In the genomic region with DNA sequence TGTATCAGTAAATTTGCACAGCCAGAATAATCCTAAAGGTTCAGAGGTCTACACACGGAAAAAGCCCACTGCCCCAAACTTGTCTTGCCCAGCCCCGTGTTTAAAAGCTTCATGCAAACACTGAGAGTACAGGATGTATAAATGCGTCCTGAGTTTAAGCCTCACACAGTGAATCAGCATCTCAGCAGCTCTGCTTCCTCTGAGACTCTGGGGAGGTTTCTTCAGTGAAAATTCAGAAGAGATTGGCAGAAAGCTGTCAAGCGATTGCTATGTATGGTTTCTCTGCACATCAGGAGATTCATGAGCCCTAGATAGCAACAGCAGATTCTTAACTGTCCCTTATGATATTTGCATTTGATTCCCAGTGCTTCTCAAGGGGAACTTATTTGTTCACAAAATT, we compare ENCODE assay signal across 10 cellular contexts. TPM values are rescaled to one million over a fixed set of nuclear protein-coding genes. Genes with fewer than 3 reads are reported as not detected.
A peak's percentile ranks its signal among the peaks of the same experiment; 100 is the strongest.
DNase-seq lines count a peak whose midpoint lies in the region; ATAC-seq and TF ChIP-seq lines count a peak whose summit lies in the region.
"Had no signal": no experiment of that assay in that cellular context is flagged by ENCODE, and none has a peak within 500 bp of the region (broad histone marks: within the 10 kb centered on the region; RNA-seq: fewer than 3 reads in every experiment).

No MANE protein-coding gene starts in this region.

- POLR2A ChIA-PET in PC-3 (lab: Charles Lee; ENCODE audit: unreplicated experiment), result no interaction called here

- H3K9ac ChIP-seq in PC-3 (ENCODE audit: low read length), result peak overlapping the region; percentile 16; the same call in 1 of the 2 replicates
- H3K9ac ChIP-seq in endodermal cell (ENCODE audit: extremely low read depth, low read length, poor library complexity, severe bottlenecking), result no peak overlapping the region

- H2AFZ ChIP-seq in GM23338, result 0 out of 2 replicates have a peak overlapping the region, but pooled peaks have one; percentile 15
- H2AFZ ChIP-seq in PC-3 (ENCODE audit: low read length), result peak overlapping the region; percentile 79

- H3K4me1 ChIP-seq in GM23338 (ENCODE audit: insufficient read depth) (peaks cover 15% of the 10 kb centered on the region), PC-3 (ENCODE audit: insufficient read depth, low read length) (peaks cover 52% of the 10 kb centered on the region), endodermal cell (ENCODE audit: control insufficient read depth, insufficient read depth, low read length) (peaks cover 3% of the 10 kb centered on the region), left ventricle myocardium inferior (peaks cover 19% of the 10 kb centered on the region)

- no peaks in the 10 kb centered on the region for H3K79me2 ChIP-seq in GM23338 (replicated peaks; ENCODE audit: insufficient read depth)
- no peaks in the 10 kb centered on the region for H3K79me2 ChIP-seq in PC-3 (ENCODE audit: low read length)

- H3K4me3 ChIP-seq in GM23338 (no peak overlapping the region), PC-3 (ENCODE audit: low read length) (peak overlapping the region; percentile 44; the same call in 1 of the 2 replicates), endodermal cell (ENCODE audit: low read length) (no peak overlapping the region), left ventricle myocardium inferior (no peak overlapping the region)

- BruUV-seq in PC-3 (replicated peaks; lab: Mats Ljungman, UMichigan), result no TSS peak

- no peaks in the 10 kb centered on the region for H3K9me3 ChIP-seq in PC-3 (ENCODE audit: low read length)
- no peaks in the 10 kb centered on the region for H3K9me3 ChIP-seq in endodermal cell (ENCODE audit: control insufficient read depth, low read length)
- H3K9me3 ChIP-seq in left ventricle myocardium inferior (replicated peaks), result no peaks in the 10 kb centered on the region

- H3K27me3 Mint-ChIP-seq in GM23338 (ENCODE audit: insufficient read depth, low read depth, poor library complexity), result peaks cover 3% of the 10 kb centered on the region
- peaks cover 3% of the 10 kb centered on the region for H3K27me3 Mint-ChIP-seq in endodermal cell (ENCODE audit: insufficient read depth)
- H3K27me3 Mint-ChIP-seq in osteocyte (ENCODE audit: unreplicated experiment), result no peaks in the 10 kb centered on the region

- H4K20me1 ChIP-seq in GM23338 (replicated peaks; ENCODE audit: insufficient read depth) (no peaks in the 10 kb centered on the region), PC-3 (ENCODE audit: low read length) (no peaks in the 10 kb centered on the region)

- H3K27ac Mint-ChIP-seq in GM23338, result no peak overlapping the region
- H3K27ac Mint-ChIP-seq in endodermal cell, result no peak overlapping the region
- peak overlapping the region; percentile 69 for H3K27ac Mint-ChIP-seq in osteocyte (ENCODE audit: unreplicated experiment)

- H3K36me3 Mint-ChIP-seq in GM23338 (ENCODE audit: low read depth) (no peaks in the 10 kb centered on the region), endodermal cell (ENCODE audit: low read depth) (no peaks in the 10 kb centered on the region), osteocyte (ENCODE audit: unreplicated experiment) (no peaks in the 10 kb centered on the region)

- 85 to 90% methylated on average over 4 of the region's 4 CpGs for WGBS in endodermal cell (ENCODE audit: insufficient coverage in 1 of 2, insufficient read length in 1 of 2), 2 experiments

- H3K9me3 Mint-ChIP-seq in GM23338, result no peaks in the 10 kb centered on the region
- H3K9me3 Mint-ChIP-seq in endodermal cell, result no peaks in the 10 kb centered on the region
- H3K9me3 Mint-ChIP-seq in osteocyte (ENCODE audit: unreplicated experiment), result no peaks in the 10 kb centered on the region
- H3K9me3 Mint-ChIP-seq: central memory CD8-positive, alpha-beta T cell had no signal

- intact Hi-C loops in PC-3 (cut with micrococcal nuclease), result no loop called here
- intact Hi-C loops in left ventricle myocardium inferior (cut with micrococcal nuclease), result no loop called here

- H3K4me3 Mint-ChIP-seq in GM23338 (no peak overlapping the region), endodermal cell (no peak overlapping the region), osteocyte (ENCODE audit: unreplicated experiment) (no peak overlapping the region)
- H3K4me3 Mint-ChIP-seq: central memory CD8-positive, alpha-beta T cell had no signal

- no peaks in the 10 kb centered on the region for H3K27me3 ChIP-seq in GM23338 (ENCODE audit: insufficient read depth)
- no peaks in the 10 kb centered on the region for H3K27me3 ChIP-seq in PC-3 (ENCODE audit: low read length)
- H3K27me3 ChIP-seq in endodermal cell (ENCODE audit: control insufficient read depth, insufficient read depth, low read length, poor library complexity, severe bottlenecking), result no peaks in the 10 kb centered on the region
- peaks cover 36% of the 10 kb centered on the region for H3K27me3 ChIP-seq in left ventricle myocardium inferior (ENCODE audit: low read depth)

- H3F3A ChIP-seq in GM23338 (replicated peaks; ENCODE audit: low read depth) (no peaks in the 10 kb centered on the region), PC-3 (ENCODE audit: low read length, unreplicated experiment) (no peaks in the 10 kb centered on the region)

- DNase-seq in GM23338 (ENCODE audit: low spot score) (no peak), PC-3 (peak; percentile 64), endodermal cell (peak; percentile 29), osteocyte (ENCODE audit: extremely low spot score, unreplicated experiment) (peak; percentile 19), SIG-M5 (lab: John Stamatoyannopoulos, UW) (no peak), left ventricle myocardium inferior (no peak), kidney glomerular epithelial cell (lab: John Stamatoyannopoulos, UW) (no peak)
- DNase-seq: T-helper 9 cell had no signal

- H3K27ac ChIP-seq in GM23338 (ENCODE audit: low read depth), result no peak overlapping the region
- H3K27ac ChIP-seq in PC-3 (ENCODE audit: low read length), result peak overlapping the region; percentile 81
- no peak overlapping the region for H3K27ac ChIP-seq in endodermal cell (ENCODE audit: low read depth, low read length)
- H3K27ac ChIP-seq in left ventricle myocardium inferior (replicated peaks), result no peak overlapping the region

- H3K4me2 ChIP-seq in GM23338 (peak overlapping the region; percentile 33; the same call in 1 of the 2 replicates), PC-3 (ENCODE audit: low read length) (peak overlapping the region; percentile 74)

- no peak for TF ChIP-seq CTCF in GM23338 (conservative IDR thresholded peaks at IDR 0.05; ENCODE audit: low read depth in 2 of 2)
- TF ChIP-seq CTCF in PC-3 (conservative IDR thresholded peaks at IDR 0.05; ENCODE audit: low read depth, low read length), result no peak
- TF ChIP-seq CTCF in endodermal cell (conservative IDR thresholded peaks at IDR 0.05), result no peak
- TF ChIP-seq CTCF in osteocyte (IDR thresholded peaks at IDR 0.05), result no peak
- TF ChIP-seq CTCF in left ventricle myocardium inferior (IDR thresholded peaks at IDR 0.05; ENCODE audit: borderline replicate concordance), result no peak

- H3K9me2 ChIP-seq in GM23338 (ENCODE audit: insufficient read depth) (no peaks in the 10 kb centered on the region), PC-3 (replicated peaks; ENCODE audit: low read length) (no peaks in the 10 kb centered on the region)

- H3K36me3 ChIP-seq in GM23338 (ENCODE audit: insufficient read depth) (no peaks in the 10 kb centered on the region), PC-3 (ENCODE audit: low read depth, low read length) (no peaks in the 10 kb centered on the region), endodermal cell (ENCODE audit: control insufficient read depth, insufficient read depth, low read length) (no peaks in the 10 kb centered on the region), left ventricle myocardium inferior (no peaks in the 10 kb centered on the region)

- CTCF ChIA-PET in PC-3 (lab: Charles Lee), result no interaction called here

- ATAC-seq in GM23338, result no peak
- ATAC-seq in PC-3, result peak; percentile 44
- no peak for ATAC-seq in GM21529 (IDR thresholded peaks at IDR 0.05; ENCODE audit: unreplicated experiment)

- peaks cover 45% of the 10 kb centered on the region for H3K4me1 Mint-ChIP-seq in GM23338
- peaks cover 14% of the 10 kb centered on the region for H3K4me1 Mint-ChIP-seq in endodermal cell
- H3K4me1 Mint-ChIP-seq in osteocyte (ENCODE audit: unreplicated experiment), result peaks cover 55% of the 10 kb centered on the region

TF ChIP-seq in GM23338, 12 proteins besides CTCF, POLR2A, EP300 and RAD21 (continues in another document):
- TF ChIP-seq ZNF331 (CRISPR knock-in tag; IDR thresholded peaks at IDR 0.05; ENCODE audit: low read depth), result no peak
- TF ChIP-seq CREB1 (CRISPR knock-in tag; IDR thresholded peaks at IDR 0.05; ENCODE audit: low read depth), result no peak
- no peak for TF ChIP-seq POLR2AphosphoS5 (IDR thresholded peaks at IDR 0.05; ENCODE audit: low read depth)

RNA-seq across cellular contexts. Expression of a gene that starts 27.1 kb away (rescaled TPM):
- total RNA-seq in GM23338 (2014; rRNA removed; shearing (Covaris generic)), result 0.14 and 0.85 TPM in 2 replicates
- polyA plus RNA-seq in GM23338 (2016; fragmentation: Nextera tagmentation; extraction: Ambion mirVana), result 0.16 and 0.50 TPM in 2 replicates
- total RNA-seq in PC-3 (2014; rRNA removed) (0.40 TPM in 1 of 2 replicates, not detected in the other), endodermal cell (under 1 TPM; 0.26 to 0.31 TPM), osteocyte (0.57 and 1.3 TPM in 2 replicates), left ventricle myocardium inferior (3.0 TPM)
- 0.21 TPM for polyA plus RNA-seq in endodermal cell (2013, experiment 1 of 2)
- polyA plus RNA-seq in endodermal cell (2013, experiment 2 of 2), result 0.25 TPM

Comparison
In these comparisons a context has a peak if more than half of its experiments do, and no peak if none do; other contexts are left out.
1. DNase-seq: peak in PC-3 (single experiment), endodermal cell (single experiment) and osteocyte (single experiment); none in GM23338 (single experiment), SIG-M5 (single experiment), left ventricle myocardium inferior (single experiment) and kidney glomerular epithelial cell (single experiment).